1 cellular context compared by ENCODE assay signal in the genomic region with DNA sequence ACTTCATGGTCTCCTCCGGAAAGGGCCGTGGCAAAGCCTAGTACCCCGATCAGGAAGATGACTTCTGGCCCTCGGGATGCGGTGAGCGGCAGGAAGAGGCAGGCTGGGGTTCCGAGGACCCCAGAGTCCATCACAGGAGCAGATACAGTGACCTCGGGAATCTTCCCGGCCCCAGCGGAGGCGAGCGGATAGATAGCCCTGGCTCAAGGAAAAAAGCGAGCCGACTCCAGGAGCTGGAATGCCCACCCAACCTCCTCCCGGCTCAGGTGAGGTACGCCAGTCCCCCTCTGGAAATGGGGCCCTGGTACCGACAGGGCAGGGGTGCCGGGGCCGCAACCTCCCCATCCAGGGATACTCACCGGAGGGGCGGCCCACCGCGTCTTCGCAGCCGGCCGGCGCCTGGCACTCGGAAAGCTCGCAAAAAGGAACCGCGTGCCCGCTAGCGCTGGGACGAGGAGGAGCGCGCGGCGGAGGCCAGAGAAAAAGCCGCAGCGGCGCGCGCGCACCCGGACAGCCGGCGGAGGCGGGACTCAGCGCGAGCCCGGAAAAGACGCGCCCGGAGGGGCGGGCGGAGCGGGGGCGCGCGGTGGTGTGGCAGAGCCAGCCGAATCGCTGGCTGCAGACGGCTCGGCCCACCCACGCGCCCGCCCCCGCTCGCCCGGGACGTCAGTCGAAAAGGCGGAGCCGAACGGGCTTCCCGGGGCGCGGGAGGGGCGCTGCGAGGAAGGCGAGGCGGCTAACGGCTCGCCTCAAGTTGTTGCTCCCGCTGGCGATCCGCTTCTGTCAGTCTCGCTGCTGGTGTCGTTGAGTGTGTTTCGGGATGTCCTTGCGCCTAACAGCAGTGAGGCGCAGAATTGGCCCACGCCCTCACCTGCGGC.
A peak's percentile ranks its signal among the peaks of the same experiment; 100 is the strongest.
TF ChIP-seq lines count a peak whose summit lies in the region.

A gene (minus strand): TSS at position 478 of the 878 bp plus-strand sequence. CDS start 49,894 bp downstream, outside the sequence.

TF ChIP-seq in HepG2, 621 proteins besides CTCF, POLR2A, EP300 and RAD21 (continued from another document and continues in another):
- TF ChIP-seq, protein P1, sequence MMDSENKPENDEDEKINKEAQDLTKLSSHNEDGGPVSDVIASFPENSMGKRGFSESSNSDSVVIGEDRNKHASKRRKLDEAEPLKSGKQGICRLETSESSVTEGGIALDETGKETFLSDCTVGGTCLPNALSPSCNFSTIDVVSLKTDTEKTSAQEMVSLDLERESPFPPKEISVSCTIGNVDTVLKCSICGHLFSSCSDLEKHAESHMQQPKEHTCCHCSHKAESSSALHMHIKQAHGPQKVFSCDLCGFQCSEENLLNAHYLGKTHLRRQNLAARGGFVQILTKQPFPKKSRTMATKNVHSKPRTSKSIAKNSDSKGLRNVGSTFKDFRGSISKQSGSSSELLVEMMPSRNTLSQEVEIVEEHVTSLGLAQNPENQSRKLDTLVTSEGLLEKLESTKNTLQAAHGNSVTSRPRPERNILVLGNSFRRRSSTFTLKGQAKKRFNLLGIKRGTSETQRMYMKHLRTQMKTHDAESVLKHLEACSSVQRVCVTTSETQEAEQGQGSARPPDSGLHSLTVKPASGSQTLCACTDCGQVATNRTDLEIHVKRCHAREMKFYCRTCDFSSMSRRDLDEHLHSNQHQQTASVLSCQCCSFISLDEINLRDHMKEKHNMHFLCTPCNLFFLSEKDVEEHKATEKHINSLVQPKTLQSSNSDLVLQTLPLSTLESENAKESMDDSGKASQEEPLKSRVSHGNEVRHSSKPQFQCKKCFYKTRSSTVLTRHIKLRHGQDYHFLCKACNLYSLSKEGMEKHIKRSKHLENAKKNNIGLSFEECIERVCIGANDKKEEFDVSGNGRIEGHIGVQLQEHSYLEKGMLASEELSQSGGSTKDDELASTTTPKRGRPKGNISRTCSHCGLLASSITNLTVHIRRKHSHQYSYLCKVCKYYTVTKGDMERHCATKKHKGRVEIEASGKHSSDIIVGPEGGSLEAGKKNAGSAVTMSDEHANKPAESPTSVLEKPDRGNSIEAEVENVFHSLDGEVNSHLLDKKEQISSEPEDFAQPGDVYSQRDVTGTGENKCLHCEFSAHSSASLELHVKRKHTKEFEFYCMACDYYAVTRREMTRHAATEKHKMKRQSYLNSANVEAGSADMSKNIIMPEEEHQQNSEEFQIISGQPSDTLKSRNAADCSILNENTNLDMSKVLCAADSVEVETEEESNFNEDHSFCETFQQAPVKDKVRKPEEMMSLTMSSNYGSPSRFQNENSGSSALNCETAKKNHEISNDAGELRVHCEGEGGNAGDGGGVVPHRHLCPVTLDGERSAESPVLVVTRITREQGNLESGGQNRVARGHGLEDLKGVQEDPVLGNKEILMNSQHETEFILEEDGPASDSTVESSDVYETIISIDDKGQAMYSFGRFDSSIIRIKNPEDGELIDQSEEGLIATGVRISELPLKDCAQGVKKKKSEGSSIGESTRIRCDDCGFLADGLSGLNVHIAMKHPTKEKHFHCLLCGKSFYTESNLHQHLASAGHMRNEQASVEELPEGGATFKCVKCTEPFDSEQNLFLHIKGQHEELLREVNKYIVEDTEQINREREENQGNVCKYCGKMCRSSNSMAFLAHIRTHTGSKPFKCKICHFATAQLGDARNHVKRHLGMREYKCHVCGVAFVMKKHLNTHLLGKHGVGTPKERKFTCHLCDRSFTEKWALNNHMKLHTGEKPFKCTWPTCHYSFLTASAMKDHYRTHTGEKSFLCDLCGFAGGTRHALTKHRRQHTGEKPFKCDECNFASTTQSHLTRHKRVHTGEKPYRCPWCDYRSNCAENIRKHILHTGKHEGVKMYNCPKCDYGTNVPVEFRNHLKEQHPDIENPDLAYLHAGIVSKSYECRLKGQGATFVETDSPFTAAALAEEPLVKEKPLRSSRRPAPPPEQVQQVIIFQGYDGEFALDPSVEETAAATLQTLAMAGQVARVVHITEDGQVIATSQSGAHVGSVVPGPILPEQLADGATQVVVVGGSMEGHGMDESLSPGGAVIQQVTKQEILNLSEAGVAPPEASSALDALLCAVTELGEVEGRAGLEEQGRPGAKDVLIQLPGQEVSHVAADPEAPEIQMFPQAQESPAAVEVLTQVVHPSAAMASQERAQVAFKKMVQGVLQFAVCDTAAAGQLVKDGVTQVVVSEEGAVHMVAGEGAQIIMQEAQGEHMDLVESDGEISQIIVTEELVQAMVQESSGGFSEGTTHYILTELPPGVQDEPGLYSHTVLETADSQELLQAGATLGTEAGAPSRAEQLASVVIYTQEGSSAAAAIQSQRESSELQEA (CRISPR knock-in tag; IDR thresholded peaks at IDR 0.05; ENCODE audit: not compliant biosample characterization), result no peak
- peak; percentile 85; the same call in 1 of the 2 replicates for TF ChIP-seq ZNF790 (CRISPR knock-in tag; IDR thresholded peaks at IDR 0.05; ENCODE audit: borderline replicate concordance)
- no peak for TF ChIP-seq MIER2 (CRISPR knock-in tag; IDR thresholded peaks at IDR 0.05)
- TF ChIP-seq, protein P2, sequence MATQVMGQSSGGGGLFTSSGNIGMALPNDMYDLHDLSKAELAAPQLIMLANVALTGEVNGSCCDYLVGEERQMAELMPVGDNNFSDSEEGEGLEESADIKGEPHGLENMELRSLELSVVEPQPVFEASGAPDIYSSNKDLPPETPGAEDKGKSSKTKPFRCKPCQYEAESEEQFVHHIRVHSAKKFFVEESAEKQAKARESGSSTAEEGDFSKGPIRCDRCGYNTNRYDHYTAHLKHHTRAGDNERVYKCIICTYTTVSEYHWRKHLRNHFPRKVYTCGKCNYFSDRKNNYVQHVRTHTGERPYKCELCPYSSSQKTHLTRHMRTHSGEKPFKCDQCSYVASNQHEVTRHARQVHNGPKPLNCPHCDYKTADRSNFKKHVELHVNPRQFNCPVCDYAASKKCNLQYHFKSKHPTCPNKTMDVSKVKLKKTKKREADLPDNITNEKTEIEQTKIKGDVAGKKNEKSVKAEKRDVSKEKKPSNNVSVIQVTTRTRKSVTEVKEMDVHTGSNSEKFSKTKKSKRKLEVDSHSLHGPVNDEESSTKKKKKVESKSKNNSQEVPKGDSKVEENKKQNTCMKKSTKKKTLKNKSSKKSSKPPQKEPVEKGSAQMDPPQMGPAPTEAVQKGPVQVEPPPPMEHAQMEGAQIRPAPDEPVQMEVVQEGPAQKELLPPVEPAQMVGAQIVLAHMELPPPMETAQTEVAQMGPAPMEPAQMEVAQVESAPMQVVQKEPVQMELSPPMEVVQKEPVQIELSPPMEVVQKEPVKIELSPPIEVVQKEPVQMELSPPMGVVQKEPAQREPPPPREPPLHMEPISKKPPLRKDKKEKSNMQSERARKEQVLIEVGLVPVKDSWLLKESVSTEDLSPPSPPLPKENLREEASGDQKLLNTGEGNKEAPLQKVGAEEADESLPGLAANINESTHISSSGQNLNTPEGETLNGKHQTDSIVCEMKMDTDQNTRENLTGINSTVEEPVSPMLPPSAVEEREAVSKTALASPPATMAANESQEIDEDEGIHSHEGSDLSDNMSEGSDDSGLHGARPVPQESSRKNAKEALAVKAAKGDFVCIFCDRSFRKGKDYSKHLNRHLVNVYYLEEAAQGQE (IDR thresholded peaks at IDR 0.05; ENCODE audit: borderline replicate concordance in 1 of 2, low read depth in 1 of 2, low read length in 2 of 2), result peak in 1 of 2 experiments; percentile 38; a peak in 1 of 4 replicates
- 0 out of 2 replicates have a peak, but pooled peaks have one; percentile 15 for TF ChIP-seq THAP11 (CRISPR knock-in tag; IDR thresholded peaks at IDR 0.05)
- TF ChIP-seq STAG1 (CRISPR knock-in tag; IDR thresholded peaks at IDR 0.05), result 0 out of 2 replicates have a peak, but pooled peaks have one; percentile 2
- TF ChIP-seq, protein P3, sequence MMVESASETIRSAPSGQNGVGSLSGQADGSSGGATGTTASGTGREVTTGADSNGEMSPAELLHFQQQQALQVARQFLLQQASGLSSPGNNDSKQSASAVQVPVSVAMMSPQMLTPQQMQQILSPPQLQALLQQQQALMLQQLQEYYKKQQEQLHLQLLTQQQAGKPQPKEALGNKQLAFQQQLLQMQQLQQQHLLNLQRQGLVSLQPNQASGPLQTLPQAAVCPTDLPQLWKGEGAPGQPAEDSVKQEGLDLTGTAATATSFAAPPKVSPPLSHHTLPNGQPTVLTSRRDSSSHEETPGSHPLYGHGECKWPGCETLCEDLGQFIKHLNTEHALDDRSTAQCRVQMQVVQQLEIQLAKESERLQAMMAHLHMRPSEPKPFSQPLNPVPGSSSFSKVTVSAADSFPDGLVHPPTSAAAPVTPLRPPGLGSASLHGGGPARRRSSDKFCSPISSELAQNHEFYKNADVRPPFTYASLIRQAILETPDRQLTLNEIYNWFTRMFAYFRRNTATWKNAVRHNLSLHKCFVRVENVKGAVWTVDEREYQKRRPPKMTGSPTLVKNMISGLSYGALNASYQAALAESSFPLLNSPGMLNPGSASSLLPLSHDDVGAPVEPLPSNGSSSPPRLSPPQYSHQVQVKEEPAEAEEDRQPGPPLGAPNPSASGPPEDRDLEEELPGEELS (CRISPR knock-in tag; IDR thresholded peaks at IDR 0.05), result 0 out of 2 replicates have a peak, but pooled peaks have one; percentile 9
- TF ChIP-seq CAMTA2 (CRISPR knock-in tag; IDR thresholded peaks at IDR 0.05; ENCODE audit: borderline replicate concordance), result no peak; the same call in 1 of the 2 replicates
- TF ChIP-seq, protein P4, sequence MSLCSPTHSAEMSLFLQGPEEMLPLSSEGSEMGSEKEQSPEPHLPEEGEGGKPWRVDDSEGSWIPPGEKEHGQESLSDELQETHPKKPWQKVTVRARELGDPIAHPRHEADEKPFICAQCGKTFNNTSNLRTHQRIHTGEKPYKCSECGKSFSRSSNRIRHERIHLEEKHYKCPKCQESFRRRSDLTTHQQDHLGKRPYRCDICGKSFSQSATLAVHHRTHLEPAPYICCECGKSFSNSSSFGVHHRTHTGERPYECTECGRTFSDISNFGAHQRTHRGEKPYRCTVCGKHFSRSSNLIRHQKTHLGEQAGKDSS (CRISPR knock-in tag; IDR thresholded peaks at IDR 0.05; ENCODE audit: borderline replicate concordance, low read depth), result 0 out of 2 replicates have a peak, but pooled peaks have one; percentile 60
- TF ChIP-seq YY1 (IDR thresholded peaks at IDR 0.05; ENCODE audit: insufficient read depth, insufficient replicate concordance, low read depth, low read length), result peak; percentile 47
- peak; percentile 81 for TF ChIP-seq POLR2AphosphoS5 (IDR thresholded peaks at IDR 0.05; ENCODE audit: low read depth, low read length)
- TF ChIP-seq, protein P5, sequence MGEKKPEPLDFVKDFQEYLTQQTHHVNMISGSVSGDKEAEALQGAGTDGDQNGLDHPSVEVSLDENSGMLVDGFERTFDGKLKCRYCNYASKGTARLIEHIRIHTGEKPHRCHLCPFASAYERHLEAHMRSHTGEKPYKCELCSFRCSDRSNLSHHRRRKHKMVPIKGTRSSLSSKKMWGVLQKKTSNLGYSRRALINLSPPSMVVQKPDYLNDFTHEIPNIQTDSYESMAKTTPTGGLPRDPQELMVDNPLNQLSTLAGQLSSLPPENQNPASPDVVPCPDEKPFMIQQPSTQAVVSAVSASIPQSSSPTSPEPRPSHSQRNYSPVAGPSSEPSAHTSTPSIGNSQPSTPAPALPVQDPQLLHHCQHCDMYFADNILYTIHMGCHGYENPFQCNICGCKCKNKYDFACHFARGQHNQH (CRISPR knock-in tag; IDR thresholded peaks at IDR 0.05), result 0 out of 2 replicates have a peak, but pooled peaks have one; percentile 52
- TF ChIP-seq, protein P6, sequence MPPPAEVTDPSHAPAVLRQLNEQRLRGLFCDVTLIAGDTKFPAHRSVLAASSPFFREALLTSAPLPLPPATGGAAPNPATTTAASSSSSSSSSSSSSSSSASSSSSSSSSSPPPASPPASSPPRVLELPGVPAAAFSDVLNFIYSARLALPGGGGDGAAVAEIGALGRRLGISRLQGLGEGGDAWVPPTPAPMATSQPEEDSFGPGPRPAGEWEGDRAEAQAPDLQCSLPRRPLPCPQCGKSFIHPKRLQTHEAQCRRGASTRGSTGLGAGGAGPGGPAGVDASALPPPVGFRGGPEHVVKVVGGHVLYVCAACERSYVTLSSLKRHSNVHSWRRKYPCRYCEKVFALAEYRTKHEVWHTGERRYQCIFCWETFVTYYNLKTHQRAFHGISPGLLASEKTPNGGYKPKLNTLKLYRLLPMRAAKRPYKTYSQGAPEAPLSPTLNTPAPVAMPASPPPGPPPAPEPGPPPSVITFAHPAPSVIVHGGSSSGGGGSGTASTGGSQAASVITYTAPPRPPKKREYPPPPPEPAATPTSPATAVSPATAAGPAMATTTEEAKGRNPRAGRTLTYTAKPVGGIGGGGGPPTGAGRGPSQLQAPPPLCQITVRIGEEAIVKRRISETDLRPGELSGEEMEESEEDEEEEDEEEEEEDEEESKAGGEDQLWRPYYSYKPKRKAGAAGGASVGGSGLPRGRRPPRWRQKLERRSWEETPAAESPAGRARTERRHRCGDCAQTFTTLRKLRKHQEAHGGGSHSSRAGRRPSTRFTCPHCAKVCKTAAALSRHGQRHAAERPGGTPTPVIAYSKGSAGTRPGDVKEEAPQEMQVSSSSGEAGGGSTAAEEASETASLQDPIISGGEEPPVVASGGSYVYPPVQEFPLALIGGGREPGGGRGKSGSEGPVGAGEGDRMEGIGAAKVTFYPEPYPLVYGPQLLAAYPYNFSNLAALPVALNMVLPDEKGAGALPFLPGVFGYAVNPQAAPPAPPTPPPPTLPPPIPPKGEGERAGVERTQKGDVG (CRISPR knock-in tag; IDR thresholded peaks at IDR 0.05; ENCODE audit: borderline replicate concordance), result no peak
- peak; percentile 69 for TF ChIP-seq GABPB1 (CRISPR knock-in tag; IDR thresholded peaks at IDR 0.05)
- TF ChIP-seq HNRNPUL1 (IDR thresholded peaks at IDR 0.05; ENCODE audit: low read depth, low read length), result no peak
- TF ChIP-seq, protein P7, sequence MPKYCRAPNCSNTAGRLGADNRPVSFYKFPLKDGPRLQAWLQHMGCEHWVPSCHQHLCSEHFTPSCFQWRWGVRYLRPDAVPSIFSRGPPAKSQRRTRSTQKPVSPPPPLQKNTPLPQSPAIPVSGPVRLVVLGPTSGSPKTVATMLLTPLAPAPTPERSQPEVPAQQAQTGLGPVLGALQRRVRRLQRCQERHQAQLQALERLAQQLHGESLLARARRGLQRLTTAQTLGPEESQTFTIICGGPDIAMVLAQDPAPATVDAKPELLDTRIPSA (CRISPR knock-in tag; IDR thresholded peaks at IDR 0.05; ENCODE audit: borderline replicate concordance), result no peak
- peak; percentile 66; the same call in 1 of the 3 replicates for TF ChIP-seq MXI1 (IDR thresholded peaks at IDR 0.05; ENCODE audit: borderline replicate concordance, low read depth, low read length)
- no peak for TF ChIP-seq ZSCAN21 (CRISPR knock-in tag; IDR thresholded peaks at IDR 0.05; ENCODE audit: borderline replicate concordance)
- 0 out of 2 replicates have a peak, but pooled peaks have one; percentile 54 for TF ChIP-seq MEF2D (CRISPR knock-in tag; IDR thresholded peaks at IDR 0.05)
- peak; percentile 78 for TF ChIP-seq HNRNPLL (IDR thresholded peaks at IDR 0.05; ENCODE audit: low read depth, low read length, poor library complexity, severe bottlenecking)
- TF ChIP-seq LCORL (IDR thresholded peaks at IDR 0.05), result no peak
- TF ChIP-seq LCORL (CRISPR knock-in tag; IDR thresholded peaks at IDR 0.05), result 0 out of 2 replicates have a peak, but pooled peaks have one; percentile 5
- no peak for TF ChIP-seq NFKB2 (CRISPR knock-in tag; IDR thresholded peaks at IDR 0.05; ENCODE audit: borderline replicate concordance)
- no peak for TF ChIP-seq ZNF207 (IDR thresholded peaks at IDR 0.05; ENCODE audit: borderline replicate concordance)
- TF ChIP-seq ZNF264 (CRISPR knock-in tag; IDR thresholded peaks at IDR 0.05), result no peak
- TF ChIP-seq ZNF431 (CRISPR knock-in tag; IDR thresholded peaks at IDR 0.05; ENCODE audit: borderline replicate concordance, low read depth), result no peak
